ENCODE assay signal across 2 cellular contexts in genomic region chr22:50020606-50021005, GRCh38.
TF ChIP-seq lines count a peak whose summit lies in the region.

No MANE protein-coding gene starts in this region.

TF ChIP-seq in HEK293, 187 proteins besides CTCF, POLR2A, EP300 and RAD21:
- TF ChIP-seq ZNF792 (tag by site-specific recombination; IDR thresholded peaks at IDR 0.05) (no peak), TRIM28 (IDR thresholded peaks at IDR 0.05; ENCODE audit: borderline replicate concordance, low read length) (no peak), ZBTB26 (tag by site-specific recombination; optimal IDR thresholded peaks at IDR 0.05) (peak; percentile 14)
TF ChIP-seq in HEK293: peak in this region for 1.

TF ChIP-seq in K562, 482 proteins besides CTCF, POLR2A, EP300 and RAD21:
- peak; percentile 3 for TF ChIP-seq ZFP36 (IDR thresholded peaks at IDR 0.05; ENCODE audit: low read depth, low read length, partially characterized antibody)
- TF ChIP-seq BMI1 (IDR thresholded peaks at IDR 0.05; ENCODE audit: low read length) = no peak
- TF ChIP-seq TFAM (CRISPR knock-in tag; conservative IDR thresholded peaks at IDR 0.05) = no peak
